In the genomic region with DNA sequence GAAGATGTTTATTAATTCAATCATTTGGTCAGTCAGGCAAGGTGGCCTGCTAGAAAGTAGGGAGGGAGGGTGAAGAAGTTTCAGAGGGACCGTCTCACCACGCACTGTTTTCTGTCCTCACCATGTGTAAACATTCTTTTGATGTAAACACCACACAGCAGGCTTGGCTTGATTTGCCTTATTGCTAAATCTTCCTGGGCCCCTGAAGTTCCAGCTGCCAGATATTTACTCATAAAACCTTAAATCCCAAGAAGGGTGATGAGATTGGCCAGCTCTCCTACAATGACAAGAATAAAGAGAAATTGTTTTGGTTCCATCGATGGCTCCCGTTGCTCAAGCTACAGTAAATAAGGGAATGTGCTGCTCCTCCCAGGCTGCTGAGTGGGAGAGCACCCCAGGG, we compare ENCODE assay signal across 21 cellular contexts.
"Had no signal": no experiment of that assay in that cellular context is flagged by ENCODE, and none has a peak within 500 bp of the region (broad histone marks: within the 10 kb centered on the region; RNA-seq: fewer than 3 reads in every experiment).

No MANE protein-coding gene starts in this region.

- ATAC-seq: gastroesophageal sphincter; heart right ventricle; left ventricle myocardium superior; naive thymus-derived CD8-positive, alpha-beta T cell; stimulated activated naive CD8-positive, alpha-beta T cell treated with anti-CD3 and anti-CD28 coated beads, Interleukin-15, Interleukin-2, amounts not matched to agents 100 U/mL and 50 U/mL, for 24 hours had no signal

- H3K27ac ChIP-seq: cardiac muscle cell, esophagus squamous epithelium, gastroesophageal sphincter, heart right ventricle, tibial artery, VCaP had no signal

- DNase-seq: activated CD4-positive, alpha-beta T cell treated with anti-CD3 and anti-CD28 coated beads for 1 hour; activated CD8-positive, alpha-beta memory T cell treated with anti-CD3 and anti-CD28 coated beads for 24 hours; amygdala; dermis blood vessel endothelial cell; effector memory CD4-positive, alpha-beta T cell; esophagus squamous epithelium; heart right ventricle; immature natural killer cell; left ventricle myocardium superior; naive thymus-derived CD8-positive, alpha-beta T cell; retina; stimulated activated naive CD8-positive, alpha-beta T cell treated with anti-CD3 and anti-CD28 coated beads, Interleukin-15, Interleukin-2, amounts not matched to agents 100 U/mL and 50 U/mL, for 24 hours; substantia nigra; SW 1271; T-helper 2 cell; tibial artery had no signal

- H3K4me3 Mint-ChIP-seq: activated naive CD8-positive, alpha-beta T cell; immature natural killer cell; memory B cell; naive thymus-derived CD8-positive, alpha-beta T cell had no signal

- H3K4me3 ChIP-seq: cardiac muscle cell, esophagus squamous epithelium, gastroesophageal sphincter, heart right ventricle, tibial artery had no signal

- H3K36me3 Mint-ChIP-seq: activated naive CD8-positive, alpha-beta T cell; memory B cell had no signal

- H3K4me1 Mint-ChIP-seq: immature natural killer cell; memory B cell; naive thymus-derived CD8-positive, alpha-beta T cell had no signal

- H3K36me3 ChIP-seq: cardiac muscle cell, esophagus squamous epithelium, gastroesophageal sphincter, heart right ventricle, tibial artery had no signal

- H3K4me1 ChIP-seq: esophagus squamous epithelium, gastroesophageal sphincter, heart right ventricle had no signal

- H3K27me3 ChIP-seq: cardiac muscle cell, esophagus squamous epithelium, gastroesophageal sphincter, heart right ventricle, tibial artery had no signal
